ENCODE assay signal across 25 cellular contexts in genomic region chr9:120524852-120525251, GRCh38.
"Had no signal": no experiment of that assay in that cellular context is flagged by ENCODE, and none has a peak within 500 bp of the region (broad histone marks: within the 10 kb centered on the region; RNA-seq: fewer than 3 reads in every experiment).

No MANE protein-coding gene starts in this region.

- H3K9me3 ChIP-seq: body of pancreas, left ventricle myocardium inferior, mucosa of descending colon, prostate gland, right atrium auricular region, stomach, testis had no signal

- ATAC-seq: activated CD8-positive, alpha-beta memory T cell treated with anti-CD3 and anti-CD28 coated beads, Interleukin-2, amount 10 ng/mL, durations not matched to agents 7 days and 5 days; body of pancreas; mucosa of descending colon; stimulated activated effector memory CD8-positive, alpha-beta T cell treated with anti-CD3 and anti-CD28 coated beads, Interleukin-12 subunit alpha, Interleukin-12 subunit beta, amount 100 ng/mL, for 72 hours had no signal

- H3K4me3 Mint-ChIP-seq: activated CD4-positive, alpha-beta memory T cell treated with anti-CD3 and anti-CD28 coated beads, Interleukin-2, amount 10 ng/mL, durations not matched to agents 7 days and 5 days; activated CD8-positive, alpha-beta memory T cell treated with anti-CD3 and anti-CD28 coated beads, Interleukin-2, amount 10 ng/mL, durations not matched to agents 7 days and 5 days; activated naive CD8-positive, alpha-beta T cell treated with anti-CD3 and anti-CD28 coated beads, Interleukin-2, amount 10 ng/mL, durations not matched to agents 7 days and 5 days; activated T-cell treated with anti-CD3 and anti-CD28 coated beads, Interleukin-2, amount 50 U/mL, for 24 hours; naive B cell; stimulated activated effector memory CD8-positive, alpha-beta T cell treated with anti-CD3 and anti-CD28 coated beads, Interleukin-12 subunit alpha, Interleukin-12 subunit beta, amount 100 ng/mL, for 72 hours had no signal

- H3K27me3 ChIP-seq: body of pancreas, hepatocyte, right atrium auricular region, stomach, testis had no signal

- H2AFZ ChIP-seq: hepatocyte had no signal

- H3K79me2 ChIP-seq: hepatocyte had no signal

- H3K4me3 ChIP-seq: body of pancreas, hepatocyte, left ventricle myocardium inferior, mucosa of descending colon, prostate gland, right atrium auricular region, stomach, testis had no signal

- H3K9me3 Mint-ChIP-seq: activated CD4-positive, alpha-beta memory T cell treated with anti-CD3 and anti-CD28 coated beads, Interleukin-2, amount 10 ng/mL, durations not matched to agents 7 days and 5 days; activated naive CD8-positive, alpha-beta T cell treated with anti-CD3 and anti-CD28 coated beads, Interleukin-2, amount 10 ng/mL, durations not matched to agents 7 days and 5 days; activated T-cell treated with anti-CD3 and anti-CD28 coated beads, Interleukin-2, amount 50 U/mL, for 24 hours; activated T-helper 2 cell treated with anti-CD3 and anti-CD28 coated beads, Interferon-gamma antibody, Interleukin-2, Interleukin-4, amounts not matched to agents 10 μg/mL and 5 μg/mL and 100 μg/mL, durations not matched to agents 14 hours and 24 hours and 36 hours; naive B cell; stimulated activated effector memory CD8-positive, alpha-beta T cell treated with anti-CD3 and anti-CD28 coated beads, Interleukin-12 subunit alpha, Interleukin-12 subunit beta, amount 100 ng/mL, for 72 hours had no signal

- H3K27ac ChIP-seq: body of pancreas, hepatocyte, left ventricle myocardium inferior, prostate gland, right atrium auricular region, stomach, testis had no signal

- H3K27ac Mint-ChIP-seq: activated CD4-positive, alpha-beta memory T cell treated with anti-CD3 and anti-CD28 coated beads, Interleukin-2, amount 10 ng/mL, durations not matched to agents 7 days and 5 days; activated CD8-positive, alpha-beta memory T cell treated with anti-CD3 and anti-CD28 coated beads, Interleukin-2, amount 10 ng/mL, durations not matched to agents 7 days and 5 days; activated naive CD8-positive, alpha-beta T cell treated with anti-CD3 and anti-CD28 coated beads, Interleukin-2, amount 10 ng/mL, durations not matched to agents 7 days and 5 days; activated T-cell treated with anti-CD3 and anti-CD28 coated beads, Interleukin-2, amount 50 U/mL, for 24 hours; activated T-helper 2 cell treated with anti-CD3 and anti-CD28 coated beads, Interferon-gamma antibody, Interleukin-2, Interleukin-4, amounts not matched to agents 10 μg/mL and 5 μg/mL and 100 μg/mL, durations not matched to agents 14 hours and 24 hours and 36 hours; naive B cell had no signal

- H3K27me3 Mint-ChIP-seq: activated CD4-positive, alpha-beta memory T cell treated with anti-CD3 and anti-CD28 coated beads, Interleukin-2, amount 10 ng/mL, durations not matched to agents 7 days and 5 days; activated CD8-positive, alpha-beta memory T cell treated with anti-CD3 and anti-CD28 coated beads, Interleukin-2, amount 10 ng/mL, durations not matched to agents 7 days and 5 days; activated naive CD8-positive, alpha-beta T cell treated with anti-CD3 and anti-CD28 coated beads, Interleukin-2, amount 10 ng/mL, durations not matched to agents 7 days and 5 days; activated T-cell treated with anti-CD3 and anti-CD28 coated beads, Interleukin-2, amount 50 U/mL, for 24 hours; naive B cell had no signal

- H3K4me1 Mint-ChIP-seq: activated CD4-positive, alpha-beta memory T cell treated with anti-CD3 and anti-CD28 coated beads, Interleukin-2, amount 10 ng/mL, durations not matched to agents 7 days and 5 days; activated CD8-positive, alpha-beta memory T cell treated with anti-CD3 and anti-CD28 coated beads, Interleukin-2, amount 10 ng/mL, durations not matched to agents 7 days and 5 days; activated naive CD8-positive, alpha-beta T cell treated with anti-CD3 and anti-CD28 coated beads, Interleukin-2, amount 10 ng/mL, durations not matched to agents 7 days and 5 days; naive B cell; stimulated activated effector memory CD8-positive, alpha-beta T cell treated with anti-CD3 and anti-CD28 coated beads, Interleukin-12 subunit alpha, Interleukin-12 subunit beta, amount 100 ng/mL, for 72 hours had no signal

- H3K4me2 ChIP-seq: hepatocyte had no signal

- DNase-seq: activated CD4-positive, alpha-beta memory T cell treated with anti-CD3 and anti-CD28 coated beads, Interleukin-2, amount 10 ng/mL, durations not matched to agents 7 days and 5 days; activated CD4-positive, alpha-beta T cell treated with anti-CD3 and anti-CD28 coated beads for 48 hours; activated CD4-positive, CD25-positive, alpha-beta regulatory T cell; activated CD8-positive, alpha-beta memory T cell treated with anti-CD3 and anti-CD28 coated beads, Interleukin-2, amount 10 ng/mL, durations not matched to agents 7 days and 5 days; activated naive CD4-positive, alpha-beta T cell treated with Interleukin-2 at 50 U/mL for 16 hours; activated naive CD8-positive, alpha-beta T cell treated with anti-CD3 and anti-CD28 coated beads, Interleukin-2, amount 10 ng/mL, durations not matched to agents 7 days and 5 days; activated T-cell treated with anti-CD3 and anti-CD28 coated beads, Interleukin-2, amount 50 U/mL, for 24 hours; body of pancreas; dermis blood vessel endothelial cell; effector memory CD4-positive, alpha-beta T cell; kidney; left ventricle myocardium inferior; mesenchymal stem cell; mucosa of descending colon; naive B cell; stimulated activated CD4-positive, alpha-beta T cell treated with anti-CD3 and anti-CD28 coated beads, Interleukin-15, amount 100 ng/mL, for 24 hours; stimulated activated CD4-positive, alpha-beta T cell treated with anti-CD3 and anti-CD28 coated beads, Interleukin-2, amount 100 ng/mL, for 48 hours; stomach; T-helper 9 cell; testis had no signal

- H3K4me1 ChIP-seq: body of pancreas, prostate gland, right atrium auricular region, stomach, testis had no signal
